8 cellular contexts compared by ENCODE assay signal in genomic region chr9:36190388-36191289, GRCh38. TPM values are rescaled to one million over a fixed set of nuclear protein-coding genes. Genes with fewer than 3 reads are reported as not detected.
DNase-seq lines count a peak whose midpoint lies in the region; TF ChIP-seq lines count a peak whose summit lies in the region.

Gene CLTA (plus strand): TSS chr9:36190921. CDS start chr9:36191057, 136 bp downstream.

- peak within 1 kb of the TSS; percentile 93 for H3K27ac ChIP-seq in subcutaneous abdominal adipose tissue (ENCODE audit: low read depth, low read length)

- H3K36me3 ChIP-seq in GM06990 (ENCODE audit: control insufficient read depth, insufficient read depth, low read length) (peaks cover 2% of the 10 kb centered on the region; the same call in 1 of the 2 replicates), neuron (ENCODE audit: insufficient read depth, low read length) (peaks cover 9% of the 10 kb centered on the region), subcutaneous abdominal adipose tissue (ENCODE audit: control insufficient read depth in 5 of 5, insufficient read depth in 5 of 5, low read length in 5 of 5) (peaks cover 0 to 5% (median 0%) of the 10 kb centered on the region in 5 donors)

- H3K9ac ChIP-seq in subcutaneous abdominal adipose tissue (ENCODE audit: low read length in 5 of 5), result peak within 1 kb of the TSS; percentile 85 to 98 (median 94)

- DNase-seq in GM06990 (ENCODE audit: extremely low read depth, insufficient read length), result peak; percentile 94
- DNase-seq in HFF-Myc (ENCODE audit: extremely low read depth, low read depth), result peak; percentile 99
- DNase-seq in MV-4-11 (lab: John Stamatoyannopoulos, UW), result peak; percentile 99
- DNase-seq in SK-MEL-5 (ENCODE audit: low read depth, low spot score), result peak; percentile 98
- DNase-seq in activated naive CD4-positive, alpha-beta T cell treated with Interleukin-2 at 50 U/mL for 16 hours, result peak; percentile 95
- peak; percentile 98 for DNase-seq in foreskin melanocyte

- H3K27me3 ChIP-seq in GM06990 (replicated peaks; ENCODE audit: control insufficient read depth, insufficient read depth, low read length) (no peaks in the 10 kb centered on the region), neuron (ENCODE audit: insufficient read depth, low read length) (no peaks in the 10 kb centered on the region), subcutaneous abdominal adipose tissue (ENCODE audit: control insufficient read depth in 5 of 5, insufficient read depth in 4 of 5, low read length in 5 of 5) (no peaks in the 10 kb centered on the region)

- H2AFZ ChIP-seq in neuron (ENCODE audit: low read depth, low read length), result peak within 1 kb of the TSS; percentile 86

- H3K4me1 ChIP-seq in neuron (ENCODE audit: insufficient read depth, low read length), result peaks cover 23% of the 10 kb centered on the region
- peaks cover 12 to 48% (median 42%) of the 10 kb centered on the region in 5 donors for H3K4me1 ChIP-seq in subcutaneous abdominal adipose tissue (ENCODE audit: control insufficient read depth in 5 of 5, insufficient read depth in 5 of 5, low read length in 5 of 5)

- peak; percentile 61 for TF ChIP-seq CTCF in GM06990 (IDR thresholded peaks at IDR 0.05; ENCODE audit: insufficient read depth, low read length, poor library complexity, severe bottlenecking)
- TF ChIP-seq CTCF in HFF-Myc (IDR thresholded peaks at IDR 0.05; ENCODE audit: low read depth, low read length, missing control alignments), result peak; percentile 59

- in situ Hi-C loops in SK-MEL-5 (cut with HindIII; ENCODE audit: low pct_unique_long_range_greater_than_20kb, low sequenced_read_pairs), result no loop called here

- no peaks in the 10 kb centered on the region for H3K9me3 ChIP-seq in neuron (ENCODE audit: low read length)
- no peaks in the 10 kb centered on the region for H3K9me3 ChIP-seq in subcutaneous abdominal adipose tissue (ENCODE audit: control insufficient read depth in 5 of 5, low read length in 5 of 5)

- H3K4me3 ChIP-seq in GM06990 (replicated peaks; ENCODE audit: low read depth, low read length) (peak within 1 kb of the TSS; percentile 97), HFF-Myc (replicated peaks; ENCODE audit: low read depth, low read length) (peak within 1 kb of the TSS; percentile 89), neuron (ENCODE audit: low read length) (peak within 1 kb of the TSS; percentile 63), subcutaneous abdominal adipose tissue (ENCODE audit: low read depth in 1 of 5, low read length in 5 of 5) (peak within 1 kb of the TSS; percentile 81 to 95 (median 95))

RNA-seq across cellular contexts. Expression of gene CLTA, which starts in this region (rescaled TPM):
- total RNA-seq in SK-MEL-5 (2014; rRNA removed; shearing (Covaris generic)), result 323 and 362 TPM in 2 replicates
- 262 and 270 TPM in 2 replicates for polyA plus RNA-seq in SK-MEL-5 (2015; cell fraction: cytosol; rRNA removed)
- polyA plus RNA-seq in SK-MEL-5 (2015; cell fraction: nucleus; rRNA removed), result 35.6 and 39.1 TPM in 2 replicates

Comparison
In these comparisons a context has a peak if more than half of its experiments do, and no peak if none do; other contexts are left out.
1. Peak in every context shown above with its lines: DNase-seq, H3K4me3 ChIP-seq and H3K27ac ChIP-seq.